In the genomic region with DNA sequence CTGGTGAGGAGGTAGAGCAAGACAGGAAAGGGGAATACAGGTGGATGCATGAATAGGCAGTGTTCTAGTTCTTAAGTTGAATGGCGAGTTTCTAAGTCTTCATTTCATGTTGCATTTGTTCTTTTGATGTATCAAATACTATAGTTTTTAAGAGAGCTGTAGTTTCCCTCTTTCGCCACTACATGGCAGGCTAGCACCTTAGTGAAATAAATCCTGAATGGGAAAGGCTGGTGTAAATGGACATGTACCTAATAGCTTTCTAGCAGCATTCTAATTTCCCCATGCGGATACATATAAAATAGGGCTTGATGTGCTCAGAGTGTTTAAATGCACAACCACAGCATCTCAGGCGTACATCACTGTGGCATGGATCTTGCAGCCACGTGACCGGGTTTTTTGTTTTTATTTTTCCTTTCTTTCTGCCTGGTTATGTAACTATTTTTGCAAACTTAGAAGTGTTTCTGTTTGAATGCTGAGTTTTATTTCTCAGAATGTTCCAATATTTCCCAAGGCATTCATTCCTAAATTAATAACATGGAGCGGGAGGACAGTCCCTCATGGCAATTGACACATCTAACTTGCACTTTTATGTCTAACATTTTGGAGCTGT, we compare ENCODE assay signal across 1 cellular context.
A peak's percentile ranks its signal among the peaks of the same experiment; 100 is the strongest.
TF ChIP-seq lines count a peak whose summit lies in the region.

No MANE protein-coding gene starts in this region.

TF ChIP-seq in H1, 55 proteins besides CTCF, POLR2A, EP300 and RAD21:
- no peak for TF ChIP-seq CBX8 (IDR thresholded peaks at IDR 0.05; ENCODE audit: borderline replicate concordance, low read depth, low read length)
- no peak for TF ChIP-seq TEAD4 (IDR thresholded peaks at IDR 0.05; ENCODE audit: low read depth, low read length)
- 0 out of 2 replicates have a peak, but pooled peaks have one; percentile 10 for TF ChIP-seq SP1 (IDR thresholded peaks at IDR 0.05; ENCODE audit: low read depth, low read length)
- no peak for TF ChIP-seq FOSL1 (IDR thresholded peaks at IDR 0.05; ENCODE audit: insufficient read depth, low read depth, low read length)
